In genomic region chr12:69853176-69853961, GRCh38 we compare ENCODE assay signal across 4 cellular contexts. TPM values are rescaled to one million over a fixed set of nuclear protein-coding genes. Genes with fewer than 3 reads are reported as not detected.
"Had no signal": no experiment of that assay in that cellular context is flagged by ENCODE, and none has a peak within 500 bp of the region (broad histone marks: within the 10 kb centered on the region; RNA-seq: fewer than 3 reads in every experiment).

No MANE protein-coding gene starts in this region.

RNA-seq across cellular contexts. Expression of gene MYRFL, which starts 28.3 kb away (rescaled TPM):
- total RNA-seq: HT1080, IMR-90, K562 had no signal
- polyA plus RNA-seq: IgD-negative memory B cell, IMR-90, K562 had no signal
